8 cellular contexts compared by ENCODE assay signal in the genomic region with DNA sequence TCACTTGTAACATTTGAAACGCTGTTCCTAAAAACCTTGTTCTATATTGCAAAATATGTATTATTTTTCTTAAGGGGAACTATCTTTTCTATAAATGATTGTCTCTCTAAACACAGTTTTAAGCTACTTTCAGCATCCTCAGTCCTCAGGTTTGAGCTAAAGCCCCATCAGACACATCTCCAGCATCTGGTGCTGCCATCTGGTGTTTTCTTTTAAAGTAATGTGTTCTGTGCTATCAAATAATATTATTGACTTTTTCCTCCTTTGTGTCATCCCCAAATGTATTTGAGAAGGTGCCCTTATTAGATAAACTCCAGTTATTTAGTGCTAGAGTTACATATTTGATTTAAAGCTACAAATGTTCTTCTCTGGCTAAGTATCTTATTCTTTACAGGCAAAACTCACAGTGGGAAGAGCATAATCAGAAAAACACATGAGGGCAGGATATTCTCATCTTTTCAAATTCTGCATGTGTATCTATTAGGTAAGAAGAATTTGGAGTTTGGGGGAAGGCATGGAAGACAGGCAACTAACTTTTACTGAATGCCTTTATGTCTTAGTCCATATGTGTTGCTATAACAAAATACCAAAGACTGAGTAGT. TPM values are rescaled to one million over a fixed set of nuclear protein-coding genes. Genes with fewer than 3 reads are reported as not detected.
DNase-seq lines count a peak whose midpoint lies in the region; ATAC-seq and TF ChIP-seq lines count a peak whose summit lies in the region.

No MANE protein-coding gene starts in this region.

- H3K27me3 ChIP-seq in Loucy (ENCODE audit: insufficient read depth, low read length, poor library complexity, severe bottlenecking) (no peaks in the 10 kb centered on the region), brain microvascular endothelial cell (replicated peaks) (no peaks in the 10 kb centered on the region)

- H3K27ac Mint-ChIP-seq in nephron progenitor cell, result no peak overlapping the region
- no peak overlapping the region for H3K27ac Mint-ChIP-seq in stimulated activated effector memory CD8-positive, alpha-beta T cell treated with anti-CD3 and anti-CD28 coated beads, Interleukin-12 subunit alpha, Interleukin-12 subunit beta, amount 100 ng/mL, for 72 hours

- no peaks in the 10 kb centered on the region for H3K9me2 ChIP-seq in Loucy (replicated peaks; ENCODE audit: low read depth, low read length)

- no peaks in the 10 kb centered on the region for H3K4me1 ChIP-seq in Loucy (ENCODE audit: insufficient read depth, low read length, poor library complexity, severe bottlenecking)

- no peak overlapping the region for H3K4me2 ChIP-seq in Loucy (ENCODE audit: low read depth, low read length, poor library complexity, severe bottlenecking)

- H3K27me3 Mint-ChIP-seq in nephron progenitor cell (ENCODE audit: low read depth, poor library complexity), result peaks cover 10% of the 10 kb centered on the region

- no peaks in the 10 kb centered on the region for H3K36me3 ChIP-seq in Loucy (ENCODE audit: insufficient read depth, low read length)
- H3K36me3 ChIP-seq in brain microvascular endothelial cell (replicated peaks), result no peaks in the 10 kb centered on the region

- H3K9me3 ChIP-seq in Loucy (ENCODE audit: insufficient read depth, low read depth, low read length), result no peaks in the 10 kb centered on the region

- TF ChIP-seq CTCF in Loucy (conservative IDR thresholded peaks at IDR 0.05; ENCODE audit: low read length), result peak; percentile 41
- peak; percentile 63 for TF ChIP-seq CTCF in brain microvascular endothelial cell (IDR thresholded peaks at IDR 0.05; ENCODE audit: low read depth, low read length, missing control alignments)
- TF ChIP-seq CTCF in nephron progenitor cell (IDR thresholded peaks at IDR 0.05), result peak; percentile 35

- H3K79me2 ChIP-seq in Loucy (ENCODE audit: insufficient read depth, low read length), result no peaks in the 10 kb centered on the region

- H3K4me3 Mint-ChIP-seq in nephron progenitor cell, result no peak overlapping the region
- H3K4me3 Mint-ChIP-seq in stimulated activated effector memory CD8-positive, alpha-beta T cell treated with anti-CD3 and anti-CD28 coated beads, Interleukin-12 subunit alpha, Interleukin-12 subunit beta, amount 100 ng/mL, for 72 hours, result no peak overlapping the region

- DNase-seq in G401 (ENCODE audit: low spot score), result peak; percentile 18
- DNase-seq in brain microvascular endothelial cell, result peak; percentile 72
- no peak for DNase-seq in nephron progenitor cell
- no peak for DNase-seq in GOT3 (lab: John Stamatoyannopoulos, UW)
- DNase-seq in stimulated activated effector memory CD8-positive, alpha-beta T cell treated with anti-CD3 and anti-CD28 coated beads, Interleukin-12 subunit alpha, Interleukin-12 subunit beta, amount 100 ng/mL, for 72 hours (ENCODE audit: low spot score in 2 of 2), result no peak

- no peak overlapping the region for H3K9ac ChIP-seq in Loucy (ENCODE audit: low read depth, low read length, poor library complexity, severe bottlenecking)

- peaks cover 3% of the 10 kb centered on the region for H3K9me3 Mint-ChIP-seq in nephron progenitor cell
- H3K9me3 Mint-ChIP-seq in stimulated activated effector memory CD8-positive, alpha-beta T cell treated with anti-CD3 and anti-CD28 coated beads, Interleukin-12 subunit alpha, Interleukin-12 subunit beta, amount 100 ng/mL, for 72 hours, result peaks cover 4% of the 10 kb centered on the region

- no peaks in the 10 kb centered on the region for H4K20me1 ChIP-seq in Loucy (ENCODE audit: insufficient read depth, low read length, poor library complexity, severe bottlenecking)

- no peaks in the 10 kb centered on the region for H3F3A ChIP-seq in Loucy (ENCODE audit: low read depth)

- no peak overlapping the region for H2AFZ ChIP-seq in Loucy (ENCODE audit: low read length)

- in situ Hi-C loops in G401 (cut with HindIII; ENCODE audit: low sequenced_read_pairs), result no loop called here
- in situ Hi-C loops in brain microvascular endothelial cell (cut with HindIII; ENCODE audit: low pct_ligation_motif_present, low sequenced_read_pairs), result no loop called here

- H3K27ac ChIP-seq in brain microvascular endothelial cell, result no peak overlapping the region

- H3K4me3 ChIP-seq in Loucy (ENCODE audit: low read length, poor library complexity, severe bottlenecking) (no peak overlapping the region), brain microvascular endothelial cell (ENCODE audit: low read depth, low read length) (no peak overlapping the region)

- ATAC-seq in HG02759 (IDR thresholded peaks at IDR 0.05; ENCODE audit: unreplicated experiment) (no peak), GM21717 (IDR thresholded peaks at IDR 0.05; ENCODE audit: unreplicated experiment) (no peak)
- ATAC-seq in stimulated activated effector memory CD8-positive, alpha-beta T cell treated with anti-CD3 and anti-CD28 coated beads, Interleukin-12 subunit alpha, Interleukin-12 subunit beta, amount 100 ng/mL, for 72 hours, result no peak

- peaks cover 15% of the 10 kb centered on the region for H3K4me1 Mint-ChIP-seq in nephron progenitor cell
- no peaks in the 10 kb centered on the region for H3K4me1 Mint-ChIP-seq in stimulated activated effector memory CD8-positive, alpha-beta T cell treated with anti-CD3 and anti-CD28 coated beads, Interleukin-12 subunit alpha, Interleukin-12 subunit beta, amount 100 ng/mL, for 72 hours

- H3K36me3 Mint-ChIP-seq in nephron progenitor cell (ENCODE audit: low read depth), result no peaks in the 10 kb centered on the region
- H3K36me3 Mint-ChIP-seq in stimulated activated effector memory CD8-positive, alpha-beta T cell treated with anti-CD3 and anti-CD28 coated beads, Interleukin-12 subunit alpha, Interleukin-12 subunit beta, amount 100 ng/mL, for 72 hours, result no peaks in the 10 kb centered on the region

RNA-seq across cellular contexts. Expression of a gene that starts 27.5 kb away (rescaled TPM):
- 0.71 TPM in 1 of 2 replicates, not detected in the other for total RNA-seq in G401 (2014; rRNA removed; shearing (Covaris generic))

Comparison
In these comparisons a context has a peak if more than half of its experiments do, and no peak if none do; other contexts are left out.
1. DNase-seq: peak in G401 (single experiment) and brain microvascular endothelial cell (single experiment); none in nephron progenitor cell (single experiment), GOT3 (single experiment) and stimulated activated effector memory CD8-positive, alpha-beta T cell treated with anti-CD3 and anti-CD28 coated beads, Interleukin-12 subunit alpha, Interleukin-12 subunit beta, amount 100 ng/mL, for 72 hours (0 of 2).
2. Peak in every context shown above with its lines, with median percentiles within 50 percentile points of each other: CTCF ChIP-seq.